8 cellular contexts compared by ENCODE assay signal in the genomic region with DNA sequence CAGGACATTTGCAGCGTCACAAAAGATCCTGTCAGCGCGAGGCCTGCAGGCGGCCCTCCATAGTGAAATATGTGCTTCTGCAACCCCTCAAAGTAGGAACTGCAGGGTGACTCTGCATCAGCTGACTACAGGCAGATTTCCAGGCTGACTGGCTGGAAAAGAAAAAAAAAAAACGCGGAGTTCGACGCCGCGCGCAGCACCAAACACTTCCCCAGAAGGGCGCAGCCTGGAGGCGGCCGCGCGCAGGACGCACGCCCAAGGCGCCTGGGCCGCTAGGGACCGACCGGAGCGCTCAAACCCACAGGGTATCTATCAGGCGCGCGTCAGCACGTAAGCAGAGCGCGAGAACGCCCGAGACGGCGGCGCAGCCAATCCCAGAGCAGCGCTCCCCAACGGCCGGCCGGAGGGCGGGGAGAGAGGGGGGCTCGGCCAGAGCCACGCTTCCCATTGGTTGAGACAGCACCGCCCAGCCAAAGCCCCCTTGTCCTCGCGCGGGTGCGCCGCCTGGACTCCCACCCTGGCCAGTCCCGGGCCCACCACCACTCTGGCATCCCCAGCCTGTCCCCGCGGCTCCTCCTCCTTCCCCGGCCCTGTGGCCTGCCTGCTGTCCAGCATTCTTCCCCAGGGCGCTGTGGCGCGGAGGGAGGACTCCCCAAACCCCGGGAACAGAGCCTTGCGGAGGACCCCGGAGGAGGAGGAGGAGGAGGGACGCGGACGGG. TPM values are rescaled to one million over a fixed set of nuclear protein-coding genes. Genes with fewer than 3 reads are reported as not detected.
DNase-seq lines count a peak whose midpoint lies in the region; ATAC-seq and TF ChIP-seq lines count a peak whose summit lies in the region.

No MANE protein-coding gene starts in this region.

- intact Hi-C loops in aorta (cut with DNase I) = no loop called here

- no peaks in the 10 kb centered on the region for H3K9me3 ChIP-seq in aorta (ENCODE audit: control insufficient read depth, low read length)

- in situ Hi-C loops in astrocyte of the cerebellum (cut with HindIII; ENCODE audit: low sequenced_read_pairs) = no loop called here

- peaks cover 9% of the 10 kb centered on the region for H3K27me3 Mint-ChIP-seq in T-helper 2 cell treated with Interferon-gamma antibody and Interleukin-4, amounts not matched to agents 5 μg/mL and 100 μg/mL, for 36 hours (ENCODE audit: low read depth)

- peak; percentile 95 for ATAC-seq in GM18502 (IDR thresholded peaks at IDR 0.05; ENCODE audit: poor library complexity, unreplicated experiment)
- peak; percentile 93 for ATAC-seq in HG02943 (IDR thresholded peaks at IDR 0.05; ENCODE audit: low read depth, unreplicated experiment)
- ATAC-seq in aorta (ENCODE audit: low FRiP score) = peak; percentile 98

- H3K4me1 ChIP-seq in rectal smooth muscle tissue (ENCODE audit: control insufficient read depth, insufficient read depth, low read length) = peaks cover 6% of the 10 kb centered on the region
- H3K4me1 ChIP-seq in aorta (ENCODE audit: control insufficient read depth in 1 of 2, insufficient read depth in 2 of 2, low read length in 2 of 2) = no peaks in the 10 kb centered on the region

- peak overlapping the region; percentile 92 for H3K27ac Mint-ChIP-seq in T-helper 2 cell treated with Interferon-gamma antibody and Interleukin-4, amounts not matched to agents 5 μg/mL and 100 μg/mL, for 36 hours

- H3K4me1 Mint-ChIP-seq in T-helper 2 cell treated with Interferon-gamma antibody and Interleukin-4, amounts not matched to agents 5 μg/mL and 100 μg/mL, for 36 hours (ENCODE audit: low read depth) = peaks cover 30% of the 10 kb centered on the region

- peaks cover 21% of the 10 kb centered on the region for H3K36me3 Mint-ChIP-seq in T-helper 2 cell treated with Interferon-gamma antibody and Interleukin-4, amounts not matched to agents 5 μg/mL and 100 μg/mL, for 36 hours (ENCODE audit: low read depth)

- H3K27me3 ChIP-seq in rectal smooth muscle tissue (ENCODE audit: control insufficient read depth, insufficient read depth, low read length) (no peaks in the 10 kb centered on the region), aorta (ENCODE audit: control insufficient read depth in 1 of 2, insufficient read depth in 2 of 2, low read length in 1 of 2) (no peaks in the 10 kb centered on the region)

- H3K27ac ChIP-seq in rectal smooth muscle tissue (ENCODE audit: low read depth, low read length) = peak overlapping the region; percentile 89
- H3K27ac ChIP-seq in aorta (ENCODE audit: low read depth in 1 of 2, low read length in 2 of 2) = peak overlapping the region; percentile 65 to 76

- H3K9ac ChIP-seq in rectal smooth muscle tissue (ENCODE audit: low read length) = peak overlapping the region; percentile 80

- 0% methylated on average over 51 to 60 of the region's 60 CpGs for WGBS in aorta, 2 donors

- peak overlapping the region; percentile 89 for H3K4me3 Mint-ChIP-seq in T-helper 2 cell treated with Interferon-gamma antibody and Interleukin-4, amounts not matched to agents 5 μg/mL and 100 μg/mL, for 36 hours

- H3K36me3 ChIP-seq in rectal smooth muscle tissue (ENCODE audit: control insufficient read depth, insufficient read depth, low read length) (no peaks in the 10 kb centered on the region), aorta (ENCODE audit: control insufficient read depth in 1 of 2, insufficient read depth in 2 of 2, low read length in 1 of 2) (no peaks in the 10 kb centered on the region)

- peak overlapping the region; percentile 91 for H3K4me3 ChIP-seq in astrocyte of the cerebellum (ENCODE audit: low read depth, low read length)
- H3K4me3 ChIP-seq in rectal smooth muscle tissue (ENCODE audit: low read length) = peak overlapping the region; percentile 80
- peak overlapping the region; percentile 45 to 69 for H3K4me3 ChIP-seq in aorta (ENCODE audit: low read length in 2 of 2)

- TF ChIP-seq CTCF in astrocyte of the cerebellum (IDR thresholded peaks at IDR 0.05; ENCODE audit: low read depth, low read length, missing control alignments) = peak; percentile 66

- no peaks in the 10 kb centered on the region for H3K9me3 Mint-ChIP-seq in T-helper 2 cell treated with Interferon-gamma antibody and Interleukin-4, amounts not matched to agents 5 μg/mL and 100 μg/mL, for 36 hours

- peak; percentile 80 for DNase-seq in NCI-H187 treated with DMSO at 0.1 percent for 48 hours (lab: John Stamatoyannopoulos, UW)
- DNase-seq in T-helper 2 cell treated with Interferon-gamma antibody and Interleukin-4, amounts not matched to agents 5 μg/mL and 100 μg/mL, for 36 hours (ENCODE audit: low spot score) = peak; percentile 96
- DNase-seq in astrocyte of the cerebellum (ENCODE audit: low read depth) = peak; percentile 84
- DNase-seq in hepatic stellate cell (ENCODE audit: low spot score) = peak; percentile 98
- DNase-seq in aorta = peak; percentile 97 to 98

RNA-seq across cellular contexts. Expression of a gene that starts 1.0 kb away (rescaled TPM):
- 1 to 10 TPM; 3.5 to 5.6 TPM for total RNA-seq in aorta
- polyA plus RNA-seq in aorta = 10 to 100 TPM in 1 of 2 donors, 1 to 10 TPM in 1; 7.6 to 17.8 TPM

Comparison
In these comparisons a context has a peak if more than half of its experiments do, and no peak if none do; other contexts are left out.
1. Peak in every context shown above with its lines: DNase-seq, ATAC-seq, H3K4me3 ChIP-seq and H3K27ac ChIP-seq.